Comparison of ENCODE assay signal across 1 cellular context in the genomic region with DNA sequence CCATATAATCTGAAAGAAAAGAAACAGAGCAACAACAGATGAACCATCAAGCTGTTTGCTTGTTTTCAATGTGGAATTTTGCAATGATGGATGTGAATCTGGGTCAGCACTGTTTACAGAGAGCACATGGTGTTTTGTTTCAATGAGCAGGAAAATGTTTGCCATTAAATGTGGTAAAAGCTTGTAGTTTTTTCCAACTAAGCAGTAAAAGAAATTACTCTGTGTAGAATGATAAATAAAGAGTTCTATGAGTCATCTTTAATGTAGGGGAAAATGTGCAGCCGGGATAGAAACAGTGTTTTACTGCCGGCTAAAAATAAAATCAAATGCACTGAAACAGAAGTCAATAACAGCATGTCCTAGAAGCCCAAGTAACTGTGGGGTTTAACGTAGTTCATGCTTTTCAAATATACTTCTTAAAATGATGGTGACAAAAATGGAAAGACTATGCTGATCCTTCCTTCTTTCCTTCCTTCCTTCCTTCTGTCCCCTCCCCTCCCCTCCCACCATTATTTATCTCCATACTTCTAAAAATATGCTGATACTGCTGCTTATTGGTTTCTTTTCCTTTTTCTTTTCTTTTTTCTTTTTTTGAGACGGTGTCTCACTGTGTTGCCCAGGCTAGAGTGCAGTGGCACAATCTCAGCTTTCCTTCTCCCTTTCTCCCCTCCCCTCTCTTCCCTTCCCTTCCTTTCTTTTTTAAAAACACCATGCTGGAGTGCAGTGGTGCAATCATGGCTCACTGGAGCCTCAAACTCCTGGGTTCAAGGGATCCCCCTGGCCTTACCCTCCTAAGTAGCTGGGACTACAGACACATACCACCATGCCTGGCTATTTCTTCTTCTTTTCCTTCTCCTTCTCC.
TF ChIP-seq lines count a peak whose summit lies in the region.

No MANE protein-coding gene starts in this region.

TF ChIP-seq in HEK293, 187 proteins besides CTCF, POLR2A, EP300 and RAD21 (continued from another document and continues in another):
- TF ChIP-seq ZNF776 (tag by site-specific recombination; IDR thresholded peaks at IDR 0.05; ENCODE audit: borderline replicate concordance) (no peak), ZNF654 (tag by site-specific recombination; IDR thresholded peaks at IDR 0.05; ENCODE audit: low read depth) (peak; percentile 1; the same call in 1 of the 2 replicates), ZNF148 (tag by site-specific recombination; IDR thresholded peaks at IDR 0.05; ENCODE audit: borderline replicate concordance) (no peak), IKZF3 (tag by site-specific recombination; IDR thresholded peaks at IDR 0.05) (0 out of 2 replicates have a peak, but pooled peaks have one; percentile 27), ZNF132 (tag by site-specific recombination; IDR thresholded peaks at IDR 0.05; ENCODE audit: borderline replicate concordance) (no peak), KLF10 (tag by site-specific recombination; IDR thresholded peaks at IDR 0.05) (no peak), ZNF324 (tag by site-specific recombination; IDR thresholded peaks at IDR 0.05) (no peak), PRDM1 (tag by site-specific recombination; IDR thresholded peaks at IDR 0.05) (peak; percentile 57), ZNF530 (tag by site-specific recombination; IDR thresholded peaks at IDR 0.05; ENCODE audit: low read depth) (no peak), ZNF658 (tag by site-specific recombination; IDR thresholded peaks at IDR 0.05) (no peak), SCRT2 (tag by site-specific recombination; IDR thresholded peaks at IDR 0.05) (no peak), TRIM28 (IDR thresholded peaks at IDR 0.05; ENCODE audit: borderline replicate concordance, low read length) (peak; percentile 26; the same call in 1 of the 2 replicates), MYNN (tag by site-specific recombination; IDR thresholded peaks at IDR 0.05; ENCODE audit: borderline replicate concordance) (no peak), ZNF549 (tag by site-specific recombination; IDR thresholded peaks at IDR 0.05) (no peak), ZNF266 (tag by site-specific recombination; IDR thresholded peaks at IDR 0.05; ENCODE audit: low read depth) (no peak), ZNF138 (tag by site-specific recombination; IDR thresholded peaks at IDR 0.05; ENCODE audit: borderline replicate concordance) (no peak), ZNF292 (tag by site-specific recombination; IDR thresholded peaks at IDR 0.05; ENCODE audit: borderline replicate concordance, low read depth) (no peak), ZNF529 (tag by site-specific recombination; IDR thresholded peaks at IDR 0.05; ENCODE audit: insufficient replicate concordance) (peak; percentile 13), OSR2 (tag by site-specific recombination; IDR thresholded peaks at IDR 0.05) (peak; percentile 59), ZNF792 (tag by site-specific recombination; IDR thresholded peaks at IDR 0.05) (no peak), ZNF248 (tag by site-specific recombination; IDR thresholded peaks at IDR 0.05) (no peak), YY1 (tag by site-specific recombination; IDR thresholded peaks at IDR 0.05) (no peak), ZIC2 (tag by site-specific recombination; IDR thresholded peaks at IDR 0.05) (no peak), ZNF521 (tag by site-specific recombination; IDR thresholded peaks at IDR 0.05) (no peak), ZNF18 (tag by site-specific recombination; IDR thresholded peaks at IDR 0.05) (no peak), MZF1 (tag by site-specific recombination; IDR thresholded peaks at IDR 0.05; ENCODE audit: borderline replicate concordance) (no peak), ZNF10 (tag by site-specific recombination; IDR thresholded peaks at IDR 0.05) (no peak), ZNF544 (tag by site-specific recombination; IDR thresholded peaks at IDR 0.05) (no peak), ZNF239 (tag by site-specific recombination; IDR thresholded peaks at IDR 0.05) (no peak), ZNF366 (tag by site-specific recombination; conservative IDR thresholded peaks at IDR 0.05) (peak; percentile 80), ZNF2 (tag by site-specific recombination; IDR thresholded peaks at IDR 0.05) (no peak), ZSCAN23 (tag by site-specific recombination; IDR thresholded peaks at IDR 0.05) (no peak), MEIS1 (CRISPR knock-in tag; IDR thresholded peaks at IDR 0.05; ENCODE audit: borderline replicate concordance) (no peak), ZBTB7A (tag by site-specific recombination; IDR thresholded peaks at IDR 0.05; ENCODE audit: low read depth) (no peak), ZNF645 (tag by site-specific recombination; IDR thresholded peaks at IDR 0.05) (no peak), ZSCAN16 (tag by site-specific recombination; IDR thresholded peaks at IDR 0.05) (no peak), ZNF404 (tag by site-specific recombination; IDR thresholded peaks at IDR 0.05) (no peak), ZNF221 (tag by site-specific recombination; IDR thresholded peaks at IDR 0.05; ENCODE audit: borderline replicate concordance) (0 out of 2 replicates have a peak, but pooled peaks have one; percentile 12), ZBTB8A (tag by site-specific recombination; IDR thresholded peaks at IDR 0.05) (no peak), ZNF837 (tag by site-specific recombination; IDR thresholded peaks at IDR 0.05) (no peak), ZBTB17 (tag by site-specific recombination; IDR thresholded peaks at IDR 0.05) (no peak)
- TF ChIP-seq, protein P1, sequence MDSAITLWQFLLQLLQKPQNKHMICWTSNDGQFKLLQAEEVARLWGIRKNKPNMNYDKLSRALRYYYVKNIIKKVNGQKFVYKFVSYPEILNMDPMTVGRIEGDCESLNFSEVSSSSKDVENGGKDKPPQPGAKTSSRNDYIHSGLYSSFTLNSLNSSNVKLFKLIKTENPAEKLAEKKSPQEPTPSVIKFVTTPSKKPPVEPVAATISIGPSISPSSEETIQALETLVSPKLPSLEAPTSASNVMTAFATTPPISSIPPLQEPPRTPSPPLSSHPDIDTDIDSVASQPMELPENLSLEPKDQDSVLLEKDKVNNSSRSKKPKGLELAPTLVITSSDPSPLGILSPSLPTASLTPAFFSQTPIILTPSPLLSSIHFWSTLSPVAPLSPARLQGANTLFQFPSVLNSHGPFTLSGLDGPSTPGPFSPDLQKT (IDR thresholded peaks at IDR 0.05; ENCODE audit: borderline replicate concordance, low read depth, low read length), result no peak
- TF ChIP-seq, protein P2, sequence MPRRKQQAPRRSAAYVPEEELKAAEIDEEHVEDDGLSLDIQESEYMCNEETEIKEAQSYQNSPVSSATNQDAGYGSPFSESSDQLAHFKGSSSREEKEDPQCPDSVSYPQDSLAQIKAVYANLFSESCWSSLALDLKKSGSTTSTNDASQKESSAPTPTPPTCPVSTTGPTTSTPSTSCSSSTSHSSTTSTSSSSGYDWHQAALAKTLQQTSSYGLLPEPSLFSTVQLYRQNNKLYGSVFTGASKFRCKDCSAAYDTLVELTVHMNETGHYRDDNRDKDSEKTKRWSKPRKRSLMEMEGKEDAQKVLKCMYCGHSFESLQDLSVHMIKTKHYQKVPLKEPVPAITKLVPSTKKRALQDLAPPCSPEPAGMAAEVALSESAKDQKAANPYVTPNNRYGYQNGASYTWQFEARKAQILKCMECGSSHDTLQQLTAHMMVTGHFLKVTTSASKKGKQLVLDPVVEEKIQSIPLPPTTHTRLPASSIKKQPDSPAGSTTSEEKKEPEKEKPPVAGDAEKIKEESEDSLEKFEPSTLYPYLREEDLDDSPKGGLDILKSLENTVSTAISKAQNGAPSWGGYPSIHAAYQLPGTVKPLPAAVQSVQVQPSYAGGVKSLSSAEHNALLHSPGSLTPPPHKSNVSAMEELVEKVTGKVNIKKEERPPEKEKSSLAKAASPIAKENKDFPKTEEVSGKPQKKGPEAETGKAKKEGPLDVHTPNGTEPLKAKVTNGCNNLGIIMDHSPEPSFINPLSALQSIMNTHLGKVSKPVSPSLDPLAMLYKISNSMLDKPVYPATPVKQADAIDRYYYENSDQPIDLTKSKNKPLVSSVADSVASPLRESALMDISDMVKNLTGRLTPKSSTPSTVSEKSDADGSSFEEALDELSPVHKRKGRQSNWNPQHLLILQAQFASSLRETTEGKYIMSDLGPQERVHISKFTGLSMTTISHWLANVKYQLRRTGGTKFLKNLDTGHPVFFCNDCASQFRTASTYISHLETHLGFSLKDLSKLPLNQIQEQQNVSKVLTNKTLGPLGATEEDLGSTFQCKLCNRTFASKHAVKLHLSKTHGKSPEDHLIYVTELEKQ (tag by site-specific recombination; IDR thresholded peaks at IDR 0.05; ENCODE audit: borderline replicate concordance), result 0 out of 2 replicates have a peak, but pooled peaks have one; percentile 21
- TF ChIP-seq, protein P3, sequence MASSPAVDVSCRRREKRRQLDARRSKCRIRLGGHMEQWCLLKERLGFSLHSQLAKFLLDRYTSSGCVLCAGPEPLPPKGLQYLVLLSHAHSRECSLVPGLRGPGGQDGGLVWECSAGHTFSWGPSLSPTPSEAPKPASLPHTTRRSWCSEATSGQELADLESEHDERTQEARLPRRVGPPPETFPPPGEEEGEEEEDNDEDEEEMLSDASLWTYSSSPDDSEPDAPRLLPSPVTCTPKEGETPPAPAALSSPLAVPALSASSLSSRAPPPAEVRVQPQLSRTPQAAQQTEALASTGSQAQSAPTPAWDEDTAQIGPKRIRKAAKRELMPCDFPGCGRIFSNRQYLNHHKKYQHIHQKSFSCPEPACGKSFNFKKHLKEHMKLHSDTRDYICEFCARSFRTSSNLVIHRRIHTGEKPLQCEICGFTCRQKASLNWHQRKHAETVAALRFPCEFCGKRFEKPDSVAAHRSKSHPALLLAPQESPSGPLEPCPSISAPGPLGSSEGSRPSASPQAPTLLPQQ (tag by site-specific recombination; IDR thresholded peaks at IDR 0.05), result peak; percentile 24; the same call in 1 of the 2 replicates
- TF ChIP-seq, protein P4, sequence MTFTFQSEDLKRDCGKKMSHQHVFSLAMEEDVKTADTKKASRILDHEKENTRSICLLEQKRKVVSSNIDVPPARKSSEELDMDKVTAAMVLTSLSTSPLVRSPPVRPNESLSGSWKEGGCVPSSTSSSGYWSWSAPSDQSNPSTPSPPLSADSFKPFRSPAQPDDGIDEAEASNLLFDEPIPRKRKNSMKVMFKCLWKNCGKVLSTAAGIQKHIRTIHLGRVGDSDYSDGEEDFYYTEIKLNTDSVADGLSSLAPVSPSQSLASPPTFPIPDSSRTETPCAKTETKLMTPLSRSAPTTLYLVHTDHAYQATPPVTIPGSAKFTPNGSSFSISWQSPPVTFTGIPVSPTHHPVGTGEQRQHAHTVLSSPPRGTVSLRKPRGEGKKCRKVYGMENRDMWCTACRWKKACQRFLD (tag by site-specific recombination; IDR thresholded peaks at IDR 0.05), result no peak
- TF ChIP-seq, protein P5, sequence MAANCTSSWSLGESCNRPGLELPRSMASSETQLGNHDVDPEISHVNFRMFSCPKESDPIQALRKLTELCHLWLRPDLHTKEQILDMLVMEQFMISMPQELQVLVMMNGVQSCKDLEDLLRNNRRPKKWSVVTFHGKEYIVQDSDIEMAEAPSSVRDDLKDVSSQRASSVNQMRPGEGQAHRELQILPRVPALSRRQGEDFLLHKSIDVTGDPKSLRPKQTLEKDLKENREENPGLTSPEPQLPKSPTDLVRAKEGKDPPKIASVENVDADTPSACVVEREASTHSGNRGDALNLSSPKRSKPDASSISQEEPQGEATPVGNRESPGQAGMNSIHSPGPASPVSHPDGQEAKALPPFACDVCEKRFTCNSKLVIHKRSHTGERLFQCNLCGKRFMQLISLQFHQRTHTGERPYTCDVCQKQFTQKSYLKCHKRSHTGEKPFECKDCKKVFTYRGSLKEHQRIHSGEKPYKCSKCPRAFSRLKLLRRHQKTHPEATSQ (tag by site-specific recombination; IDR thresholded peaks at IDR 0.05), result no peak
- TF ChIP-seq, protein P6, sequence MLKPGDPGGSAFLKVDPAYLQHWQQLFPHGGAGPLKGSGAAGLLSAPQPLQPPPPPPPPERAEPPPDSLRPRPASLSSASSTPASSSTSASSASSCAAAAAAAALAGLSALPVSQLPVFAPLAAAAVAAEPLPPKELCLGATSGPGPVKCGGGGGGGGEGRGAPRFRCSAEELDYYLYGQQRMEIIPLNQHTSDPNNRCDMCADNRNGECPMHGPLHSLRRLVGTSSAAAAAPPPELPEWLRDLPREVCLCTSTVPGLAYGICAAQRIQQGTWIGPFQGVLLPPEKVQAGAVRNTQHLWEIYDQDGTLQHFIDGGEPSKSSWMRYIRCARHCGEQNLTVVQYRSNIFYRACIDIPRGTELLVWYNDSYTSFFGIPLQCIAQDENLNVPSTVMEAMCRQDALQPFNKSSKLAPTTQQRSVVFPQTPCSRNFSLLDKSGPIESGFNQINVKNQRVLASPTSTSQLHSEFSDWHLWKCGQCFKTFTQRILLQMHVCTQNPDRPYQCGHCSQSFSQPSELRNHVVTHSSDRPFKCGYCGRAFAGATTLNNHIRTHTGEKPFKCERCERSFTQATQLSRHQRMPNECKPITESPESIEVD (tag by site-specific recombination; IDR thresholded peaks at IDR 0.05), result peak; percentile 100
